ENCODE assay signal across 9 cellular contexts in genomic region chr2:64145119-64145518, GRCh38. TPM values are rescaled to one million over a fixed set of nuclear protein-coding genes. Genes with fewer than 3 reads are reported as not detected.
A peak's percentile ranks its signal among the peaks of the same experiment; 100 is the strongest.
DNase-seq lines count a peak whose midpoint lies in the region; ATAC-seq and TF ChIP-seq lines count a peak whose summit lies in the region.
"Had no signal": no experiment of that assay in that cellular context is flagged by ENCODE, and none has a peak within 500 bp of the region (broad histone marks: within the 10 kb centered on the region; RNA-seq: fewer than 3 reads in every experiment).

No MANE protein-coding gene starts in this region.

- H3K9me3 ChIP-seq in DOHH2 (ENCODE audit: control insufficient read depth, insufficient read depth, low read length) (no peaks in the 10 kb centered on the region), Karpas-422 (ENCODE audit: low read length) (no peaks in the 10 kb centered on the region), uterus (no peaks in the 10 kb centered on the region)

- H3K4me1 ChIP-seq in DOHH2 (ENCODE audit: control insufficient read depth, low read length) = peaks cover 57% of the 10 kb centered on the region
- H3K4me1 ChIP-seq in Karpas-422 (ENCODE audit: low read length) = peaks cover 47% of the 10 kb centered on the region
- peaks cover 2 to 3% of the 10 kb centered on the region in 2 donors for H3K4me1 ChIP-seq in uterus

- DNase-seq in Karpas-422 (no peak), uterus (no peak)
- DNase-seq in central memory CD8-positive, alpha-beta T cell (ENCODE audit: low spot score in 2 of 2) = no peak
- DNase-seq in natural killer cell treated with Interleukin-12 subunit alpha and Interleukin-12 subunit beta and Interleukin-15 and Interleukin-18, amount 100 ng/mL, for 72 hours (ENCODE audit: low spot score) = no peak
- DNase-seq in stimulated activated naive CD8-positive, alpha-beta T cell treated with anti-CD3 and anti-CD28 coated beads, Interleukin-15, Interleukin-2, amounts not matched to agents 100 U/mL and 50 U/mL, for 24 hours = no peak
- DNase-seq: activated gamma-delta T cell; stimulated activated CD8-positive, alpha-beta memory T cell treated with anti-CD3 and anti-CD28 coated beads, Interleukin-4, amount 100 ng/mL, for 48 hours had no signal

- H3K79me2 ChIP-seq in DOHH2 (ENCODE audit: control insufficient read depth, low read length) = peaks cover 79% of the 10 kb centered on the region
- peaks cover 51% of the 10 kb centered on the region for H3K79me2 ChIP-seq in Karpas-422 (ENCODE audit: low read length)

- H3K4me3 ChIP-seq in DOHH2 (ENCODE audit: low read length) (peak overlapping the region; percentile 96), Karpas-422 (ENCODE audit: low read length) (peak overlapping the region; percentile 89), uterus (no peak overlapping the region)

- no peaks in the 10 kb centered on the region for H3K27me3 ChIP-seq in DOHH2 (ENCODE audit: control insufficient read depth, low read length)
- no peaks in the 10 kb centered on the region for H3K27me3 ChIP-seq in Karpas-422 (ENCODE audit: low read length)
- H3K27me3 ChIP-seq in uterus = no peaks in the 10 kb centered on the region

- H3K36me3 Mint-ChIP-seq in central memory CD8-positive, alpha-beta T cell (ENCODE audit: insufficient read depth) = peaks cover 13% of the 10 kb centered on the region
- peaks cover 7% of the 10 kb centered on the region for H3K36me3 Mint-ChIP-seq in natural killer cell treated with Interleukin-12 subunit alpha and Interleukin-12 subunit beta and Interleukin-15 and Interleukin-18, amount 100 ng/mL, for 72 hours

- H3K4me1 Mint-ChIP-seq in central memory CD8-positive, alpha-beta T cell = peaks cover 27% of the 10 kb centered on the region
- peaks cover 19 to 32% of the 10 kb centered on the region in 2 donors for H3K4me1 Mint-ChIP-seq in natural killer cell treated with Interleukin-12 subunit alpha and Interleukin-12 subunit beta and Interleukin-15 and Interleukin-18, amount 100 ng/mL, for 72 hours (ENCODE audit: low read depth in 2 of 2)

- peaks cover 61% of the 10 kb centered on the region for H3K36me3 ChIP-seq in DOHH2 (ENCODE audit: control insufficient read depth, low read length)
- H3K36me3 ChIP-seq in Karpas-422 (ENCODE audit: insufficient read depth, low read length) = peaks cover 20% of the 10 kb centered on the region
- H3K36me3 ChIP-seq in uterus = no peaks in the 10 kb centered on the region

- peak overlapping the region; percentile 51 for H3K9ac ChIP-seq in Karpas-422 (ENCODE audit: low read length)

- intact Hi-C loops in uterus (cut with DNase I; ENCODE audit: low total_unique reads) = loop anchor here (10.0 kb wide), 1 partner anchor 60 kb away; no protein-coding TSS in a partner anchor

- H3K27ac Mint-ChIP-seq in central memory CD8-positive, alpha-beta T cell (ENCODE audit: low read depth) = no peak overlapping the region
- H3K27ac Mint-ChIP-seq in natural killer cell treated with Interleukin-12 subunit alpha and Interleukin-12 subunit beta and Interleukin-15 and Interleukin-18, amount 100 ng/mL, for 72 hours = peak overlapping the region; percentile 49 to 52

- no peak for ATAC-seq in central memory CD8-positive, alpha-beta T cell (replicated peaks; ENCODE audit: extremely low read depth, poor library complexity, severe bottlenecking)
- no peak for ATAC-seq in natural killer cell treated with Interleukin-12 subunit alpha and Interleukin-12 subunit beta and Interleukin-15 and Interleukin-18, amount 100 ng/mL, for 72 hours
- ATAC-seq in HG03520 (IDR thresholded peaks at IDR 0.05; ENCODE audit: unreplicated experiment) = no peak
- no peak for ATAC-seq in stimulated activated naive CD8-positive, alpha-beta T cell treated with anti-CD3 and anti-CD28 coated beads, Interleukin-15, Interleukin-2, amounts not matched to agents 100 U/mL and 50 U/mL, for 24 hours

- H3K27me3 Mint-ChIP-seq in central memory CD8-positive, alpha-beta T cell = no peaks in the 10 kb centered on the region
- no peaks in the 10 kb centered on the region for H3K27me3 Mint-ChIP-seq in natural killer cell treated with Interleukin-12 subunit alpha and Interleukin-12 subunit beta and Interleukin-15 and Interleukin-18, amount 100 ng/mL, for 72 hours

- peaks cover 3% of the 10 kb centered on the region; the same call in 1 of the 2 replicates for H3F3A ChIP-seq in DOHH2 (ENCODE audit: control insufficient read depth, insufficient read depth)

- H3K27ac ChIP-seq in DOHH2 (ENCODE audit: low read depth, low read length) (peak overlapping the region; percentile 13; the same call in 1 of the 2 replicates), Karpas-422 (ENCODE audit: low read length) (peak overlapping the region; percentile 30; the same call in 1 of the 2 replicates), uterus (no peak overlapping the region)

- H3K4me3 Mint-ChIP-seq in central memory CD8-positive, alpha-beta T cell = peak overlapping the region; percentile 97
- H3K4me3 Mint-ChIP-seq in natural killer cell treated with Interleukin-12 subunit alpha and Interleukin-12 subunit beta and Interleukin-15 and Interleukin-18, amount 100 ng/mL, for 72 hours = peak overlapping the region; percentile 82

- no peak for TF ChIP-seq POLR2A in uterus (IDR thresholded peaks at IDR 0.05)

- H2AFZ ChIP-seq in Karpas-422 (ENCODE audit: low read length) = no peak overlapping the region

- H4K20me1 ChIP-seq in DOHH2 (ENCODE audit: control insufficient read depth, insufficient read depth, low read depth, low read length) = peaks cover 16% of the 10 kb centered on the region
- H4K20me1 ChIP-seq in Karpas-422 (ENCODE audit: insufficient read depth, low read depth, low read length) = peaks cover 11% of the 10 kb centered on the region; the same call in 1 of the 2 replicates

- no peaks in the 10 kb centered on the region for H3K9me3 Mint-ChIP-seq in central memory CD8-positive, alpha-beta T cell
- no peaks in the 10 kb centered on the region for H3K9me3 Mint-ChIP-seq in natural killer cell treated with Interleukin-12 subunit alpha and Interleukin-12 subunit beta and Interleukin-15 and Interleukin-18, amount 100 ng/mL, for 72 hours

- H3K4me2 ChIP-seq in DOHH2 (ENCODE audit: low read length) (peak overlapping the region; percentile 99), Karpas-422 (ENCODE audit: low read depth, low read length, poor library complexity, severe bottlenecking) (peak overlapping the region; percentile 95)

- H3K9me2 ChIP-seq in DOHH2 (replicated peaks; ENCODE audit: control insufficient read depth, low read length) = no peaks in the 10 kb centered on the region
- H3K9me2 ChIP-seq in Karpas-422 (replicated peaks; ENCODE audit: insufficient read depth, low read length) = no peaks in the 10 kb centered on the region

- TF ChIP-seq CTCF in DOHH2 (IDR thresholded peaks at IDR 0.05; ENCODE audit: low read depth, low read length, poor library complexity, severe bottlenecking) = no peak
- TF ChIP-seq CTCF in uterus (IDR thresholded peaks at IDR 0.05) = no peak

RNA-seq across cellular contexts. Expression of gene PELI1, which starts 0.9 kb away (rescaled TPM):
- 49.9 and 90.7 TPM in 2 replicates for total RNA-seq in Karpas-422 (2014; rRNA removed; shearing (Covaris generic); ENCODE audit: low replicate concordance)
- total RNA-seq in natural killer cell treated with Interleukin-12 subunit alpha and Interleukin-12 subunit beta and Interleukin-15 and Interleukin-18, amount 100 ng/mL, for 72 hours = 10 to 100 TPM; 51.1 to 64.1 TPM
- total RNA-seq in uterus = 10 to 100 TPM; 26.2 to 54.7 (median 37.4) TPM

Comparison
In these comparisons a context has a peak if more than half of its experiments do, and no peak if none do; other contexts are left out.
1. H3K27ac ChIP-seq: peak in DOHH2 (single experiment) and Karpas-422 (single experiment); none in uterus (0 of 2).
2. H3K4me3 ChIP-seq: peak in DOHH2 (single experiment) and Karpas-422 (single experiment); none in uterus (0 of 2).